17 cellular contexts compared by ENCODE assay signal in genomic region chr3:47378869-47379268, GRCh38. TPM values are rescaled to one million over a fixed set of nuclear protein-coding genes. Genes with fewer than 3 reads are reported as not detected.
DNase-seq lines count a peak whose midpoint lies in the region; ATAC-seq, FAIRE-seq and TF ChIP-seq lines count a peak whose summit lies in the region.
"Had no signal": no experiment of that assay in that cellular context is flagged by ENCODE, and none has a peak within 500 bp of the region (broad histone marks: within the 10 kb centered on the region; RNA-seq: fewer than 3 reads in every experiment).

No MANE protein-coding gene starts in this region.

- intact Hi-C loops in CD14-positive monocyte (cut with micrococcal nuclease) (no loop called here), dorsolateral prefrontal cortex (cut with DNase I) (no loop called here)
- intact Hi-C loops in naive thymus-derived CD4-positive, alpha-beta T cell (cut with micrococcal nuclease): no loop called here

- H3K36me3 Mint-ChIP-seq in CD14-positive monocyte (peaks cover 4 to 5% of the 10 kb centered on the region in 2 donors), endodermal cell (ENCODE audit: low read depth) (peaks cover 4% of the 10 kb centered on the region)
- H3K36me3 Mint-ChIP-seq in activated CD8-positive, alpha-beta T cell treated with anti-CD3 and anti-CD28 coated beads, Interleukin-2, amount 10 ng/mL, durations not matched to agents 7 days and 5 days (ENCODE audit: low read depth): peaks cover 12% of the 10 kb centered on the region
- H3K36me3 Mint-ChIP-seq in naive thymus-derived CD4-positive, alpha-beta T cell: peaks cover 0 to 9% (median 0%) of the 10 kb centered on the region in 5 donors

- POLR2A ChIA-PET in activated CD8-positive, alpha-beta T cell treated with anti-CD3 and anti-CD28 coated beads, Interleukin-2, amount 10 ng/mL, durations not matched to agents 7 days and 5 days (lab: Charles Lee): no interaction called here
- POLR2A ChIA-PET in naive thymus-derived CD4-positive, alpha-beta T cell (lab: Charles Lee): no interaction called here

- H3K27me3 ChIP-seq in GM06990 (replicated peaks; ENCODE audit: control insufficient read depth, insufficient read depth, low read length) (no peaks in the 10 kb centered on the region), endodermal cell (ENCODE audit: control insufficient read depth, insufficient read depth, low read length, poor library complexity, severe bottlenecking) (no peaks in the 10 kb centered on the region), dorsolateral prefrontal cortex (no peaks in the 10 kb centered on the region)
- no peaks in the 10 kb centered on the region for H3K27me3 ChIP-seq in naive thymus-derived CD4-positive, alpha-beta T cell (ENCODE audit: control insufficient read depth in 2 of 2, insufficient read depth in 2 of 2, low read length in 2 of 2)

- H3K9ac ChIP-seq in endodermal cell (ENCODE audit: extremely low read depth, low read length, poor library complexity, severe bottlenecking): no peak overlapping the region

- H3K9me3 Mint-ChIP-seq in CD14-positive monocyte (no peaks in the 10 kb centered on the region), endodermal cell (no peaks in the 10 kb centered on the region)
- no peaks in the 10 kb centered on the region for H3K9me3 Mint-ChIP-seq in activated CD8-positive, alpha-beta T cell treated with anti-CD3 and anti-CD28 coated beads, Interleukin-2, amount 10 ng/mL, durations not matched to agents 7 days and 5 days (ENCODE audit: insufficient read depth)
- no peaks in the 10 kb centered on the region for H3K9me3 Mint-ChIP-seq in naive thymus-derived CD4-positive, alpha-beta T cell

- no peaks in the 10 kb centered on the region for H3K9me3 ChIP-seq in naive thymus-derived CD4-positive, alpha-beta T cell (ENCODE audit: control insufficient read depth in 2 of 3, low read length in 3 of 3)
- H3K9me3 ChIP-seq in endodermal cell (ENCODE audit: control insufficient read depth, low read length): no peaks in the 10 kb centered on the region

- no peak overlapping the region for H3K4me3 Mint-ChIP-seq in CD14-positive monocyte
- H3K4me3 Mint-ChIP-seq in activated CD8-positive, alpha-beta T cell treated with anti-CD3 and anti-CD28 coated beads, Interleukin-2, amount 10 ng/mL, durations not matched to agents 7 days and 5 days: peak overlapping the region; percentile 4
- peak overlapping the region in 4 of 10 donors; percentile 2 to 24 (median 19) for H3K4me3 Mint-ChIP-seq in naive thymus-derived CD4-positive, alpha-beta T cell
- H3K4me3 Mint-ChIP-seq in endodermal cell: no peak overlapping the region

- H3K36me3 ChIP-seq in GM06990 (ENCODE audit: control insufficient read depth, insufficient read depth, low read length) (peaks cover 1% of the 10 kb centered on the region; the same call in 1 of the 2 replicates), endodermal cell (ENCODE audit: control insufficient read depth, insufficient read depth, low read length) (peaks cover 10% of the 10 kb centered on the region)
- peaks cover 0 to 6% (median 0%) of the 10 kb centered on the region in 3 experiments for H3K36me3 ChIP-seq in naive thymus-derived CD4-positive, alpha-beta T cell (ENCODE audit: control insufficient read depth in 2 of 3, insufficient read depth in 3 of 3, low read length in 3 of 3)

- H3K4me1 Mint-ChIP-seq in CD14-positive monocyte (peaks cover 56% of the 10 kb centered on the region), endodermal cell (peaks cover 23% of the 10 kb centered on the region)
- peaks cover 37% of the 10 kb centered on the region for H3K4me1 Mint-ChIP-seq in activated CD8-positive, alpha-beta T cell treated with anti-CD3 and anti-CD28 coated beads, Interleukin-2, amount 10 ng/mL, durations not matched to agents 7 days and 5 days (ENCODE audit: low read depth)
- peaks cover 34 to 41% (median 40%) of the 10 kb centered on the region in 7 donors for H3K4me1 Mint-ChIP-seq in naive thymus-derived CD4-positive, alpha-beta T cell

- H3K27ac Mint-ChIP-seq in CD14-positive monocyte: peak overlapping the region in 5 of 7 donors; percentile 13 to 99 (median 46)
- no peak overlapping the region for H3K27ac Mint-ChIP-seq in activated CD8-positive, alpha-beta T cell treated with anti-CD3 and anti-CD28 coated beads, Interleukin-2, amount 10 ng/mL, durations not matched to agents 7 days and 5 days
- H3K27ac Mint-ChIP-seq in naive thymus-derived CD4-positive, alpha-beta T cell: peak overlapping the region in 5 of 9 donors; percentile 25 to 100 (median 62)
- no peak overlapping the region for H3K27ac Mint-ChIP-seq in endodermal cell

- DNase-seq in CD14-positive monocyte (ENCODE audit: low spot score): no peak
- no peak for DNase-seq in GM06990 (ENCODE audit: extremely low read depth, insufficient read length)
- no peak for DNase-seq in activated CD8-positive, alpha-beta T cell treated with anti-CD3 and anti-CD28 coated beads, Interleukin-2, amount 10 ng/mL, durations not matched to agents 7 days and 5 days
- no peak for DNase-seq in naive thymus-derived CD4-positive, alpha-beta T cell
- DNase-seq in GM12891 (ENCODE audit: insufficient read length, low spot score): no peak
- no peak for DNase-seq in endodermal cell
- no peak for DNase-seq in dorsolateral prefrontal cortex
- DNase-seq in putamen (ENCODE audit: low spot score): no peak
- DNase-seq: activated CD4-positive, alpha-beta T cell treated with anti-CD3 and anti-CD28 coated beads for 36 hours; DMS79 treated with DMSO at 0.1 percent for 48 hours; hypothalamus; NCI-H1105; NCI-H82; stimulated activated CD4-positive, alpha-beta T cell treated with anti-CD3 and anti-CD28 coated beads, Interleukin-12 subunit alpha, Interleukin-12 subunit beta, amount 100 ng/mL, for 4 hours; stimulated activated naive CD4-positive, alpha-beta T cell; trophoblast cell had no signal

- CTCF ChIA-PET in activated CD8-positive, alpha-beta T cell treated with anti-CD3 and anti-CD28 coated beads, Interleukin-2, amount 10 ng/mL, durations not matched to agents 7 days and 5 days (lab: Charles Lee): interaction anchor here (0.7 to 2.8 kb wide), 4 partner anchors 9 to 143 kb away, joined by 3 to 10 read pairs (median 6); no protein-coding TSS in a partner anchor
- CTCF ChIA-PET in naive thymus-derived CD4-positive, alpha-beta T cell (lab: Charles Lee): no interaction called here

- no peak for FAIRE-seq in GM12891 (lab: Jason Lieb, UNC)

- peak overlapping the region; percentile 4 for H3K27ac ChIP-seq in naive thymus-derived CD4-positive, alpha-beta T cell (ENCODE audit: low read depth, low read length)
- no peak overlapping the region for H3K27ac ChIP-seq in endodermal cell (ENCODE audit: low read depth, low read length)
- H3K27ac ChIP-seq in dorsolateral prefrontal cortex: no peak overlapping the region

- no peak for TF ChIP-seq POLR2A in GM12891 (IDR thresholded peaks at IDR 0.05; ENCODE audit: low read depth, low read length)

- no peak for TF ChIP-seq CTCF in CD14-positive monocyte (IDR thresholded peaks at IDR 0.05)
- TF ChIP-seq CTCF in GM06990 (IDR thresholded peaks at IDR 0.05; ENCODE audit: insufficient read depth, low read length, poor library complexity, severe bottlenecking): no peak
- no peak for TF ChIP-seq CTCF in endodermal cell (conservative IDR thresholded peaks at IDR 0.05)
- TF ChIP-seq CTCF in dorsolateral prefrontal cortex (IDR thresholded peaks at IDR 0.05 in 54 of 56, conservative IDR thresholded peaks at IDR 0.05 in 2 of 56; ENCODE audit: low read depth in 1 of 56, partially characterized antibody in 56 of 56): no peak

- H3K27me3 Mint-ChIP-seq in CD14-positive monocyte (ENCODE audit: low read depth in 3 of 3) (peaks cover 0 to 2% (median 0%) of the 10 kb centered on the region in 3 donors), endodermal cell (ENCODE audit: insufficient read depth) (no peaks in the 10 kb centered on the region)
- H3K27me3 Mint-ChIP-seq in activated CD8-positive, alpha-beta T cell treated with anti-CD3 and anti-CD28 coated beads, Interleukin-2, amount 10 ng/mL, durations not matched to agents 7 days and 5 days (ENCODE audit: low read depth): no peaks in the 10 kb centered on the region
- peaks cover 0 to 2% (median 0%) of the 10 kb centered on the region in 5 donors for H3K27me3 Mint-ChIP-seq in naive thymus-derived CD4-positive, alpha-beta T cell
- H3K27me3 Mint-ChIP-seq: activated CD4-positive, alpha-beta T cell treated with anti-CD3 and anti-CD28 coated beads for 36 hours had no signal

- H3K4me3 ChIP-seq in GM06990 (replicated peaks; ENCODE audit: low read depth, low read length) (peak overlapping the region; percentile 18; the same call in 1 of the 2 replicates), endodermal cell (ENCODE audit: low read length) (no peak overlapping the region), dorsolateral prefrontal cortex (peak overlapping the region in 8 of 59 donors; percentile 4 to 99 (median 88))
- H3K4me3 ChIP-seq in naive thymus-derived CD4-positive, alpha-beta T cell (ENCODE audit: low read length): no peak overlapping the region

- H3K4me1 ChIP-seq in naive thymus-derived CD4-positive, alpha-beta T cell (ENCODE audit: control insufficient read depth in 2 of 2, insufficient read depth in 2 of 2, low read length in 2 of 2): peaks cover 23 to 26% of the 10 kb centered on the region in 2 donors
- no peaks in the 10 kb centered on the region for H3K4me1 ChIP-seq in endodermal cell (ENCODE audit: control insufficient read depth, insufficient read depth, low read length)

- no peak for ATAC-seq in activated CD8-positive, alpha-beta T cell treated with anti-CD3 and anti-CD28 coated beads, Interleukin-2, amount 10 ng/mL, durations not matched to agents 7 days and 5 days
- no peak for ATAC-seq in naive thymus-derived CD4-positive, alpha-beta T cell
- ATAC-seq: activated CD4-positive, alpha-beta T cell treated with anti-CD3 and anti-CD28 coated beads for 36 hours; left colon had no signal

TF ChIP-seq in GM12891, 5 proteins besides CTCF, POLR2A, EP300 and RAD21:
- TF ChIP-seq POLR2AphosphoS5 (IDR thresholded peaks at IDR 0.05; ENCODE audit: low read depth, low read length): no peak
- TF ChIP-seq POU2F2 (IDR thresholded peaks at IDR 0.05; ENCODE audit: low read depth, low read length): no peak
- TF ChIP-seq PAX5 (IDR thresholded peaks at IDR 0.05; ENCODE audit: insufficient read depth, low read length, severe bottlenecking): no peak
- TF ChIP-seq SPI1 (IDR thresholded peaks at IDR 0.05; ENCODE audit: low read depth, low read length): no peak
- TF ChIP-seq TAF1 (IDR thresholded peaks at IDR 0.05; ENCODE audit: low read depth, low read length): no peak
TF ChIP-seq in GM12891: peak in this region for 0.

RNA-seq across cellular contexts. Expression of gene PTPN23, which starts 2.0 kb away (rescaled TPM):
- 1 to 10 TPM; 1.2 to 1.3 TPM for polyA plus RNA-seq in CD14-positive monocyte
- total RNA-seq in activated CD8-positive, alpha-beta T cell treated with anti-CD3 and anti-CD28 coated beads, Interleukin-2, amount 10 ng/mL, durations not matched to agents 7 days and 5 days: 10 to 100 TPM; 31.0 to 33.2 TPM
- total RNA-seq in naive thymus-derived CD4-positive, alpha-beta T cell: 10 to 100 TPM; 35.8 to 51.2 (median 38.5) TPM
- polyA plus RNA-seq in naive thymus-derived CD4-positive, alpha-beta T cell: 1 to 10 TPM; 1.4 to 4.0 TPM
- 12.6 TPM for polyA plus RNA-seq in GM12891 (2012; ENCODE audit: low read depth, missing spikeins)
- 10 to 100 TPM; 44.2 to 54.1 TPM for total RNA-seq in endodermal cell
- polyA plus RNA-seq in endodermal cell (2013, experiment 1 of 2): 40.5 TPM
- polyA plus RNA-seq in endodermal cell (2013, experiment 2 of 2): 32.4 TPM
- total RNA-seq in dorsolateral prefrontal cortex: 10 to 100 TPM; 40.8 to 75.9 (median 53.6) TPM

Comparison
In these comparisons a context has a peak if more than half of its experiments do, and no peak if none do; other contexts are left out.
1. H3K27ac Mint-ChIP-seq: peak in CD14-positive monocyte (5 of 7) and naive thymus-derived CD4-positive, alpha-beta T cell (5 of 9); none in activated CD8-positive, alpha-beta T cell treated with anti-CD3 and anti-CD28 coated beads, Interleukin-2, amount 10 ng/mL, durations not matched to agents 7 days and 5 days (single experiment) and endodermal cell (single experiment).